In genomic region chr1:32247452-32247851, GRCh38 we compare ENCODE assay signal across 12 cellular contexts. TPM values are rescaled to one million over a fixed set of nuclear protein-coding genes. Genes with fewer than 3 reads are reported as not detected.
DNase-seq lines count a peak whose midpoint lies in the region; ATAC-seq, FAIRE-seq and TF ChIP-seq lines count a peak whose summit lies in the region.
"Had no signal": no experiment of that assay in that cellular context is flagged by ENCODE, and none has a peak within 500 bp of the region (broad histone marks: within the 10 kb centered on the region; RNA-seq: fewer than 3 reads in every experiment).

No MANE protein-coding gene starts in this region.

- H3K27me3 ChIP-seq in K562 (ENCODE audit: control insufficient read depth in 2 of 2, insufficient read depth in 2 of 2, low read length in 2 of 2) = no peaks in the 10 kb centered on the region
- H3K27me3 ChIP-seq in mucosa of rectum (ENCODE audit: control insufficient read depth in 2 of 2, insufficient read depth in 2 of 2, low read length in 2 of 2) = no peaks in the 10 kb centered on the region
- H3K27me3 ChIP-seq in tibial nerve = no peaks in the 10 kb centered on the region
- H3K27me3 ChIP-seq in trophoblast cell (ENCODE audit: insufficient read depth, low read length) = no peaks in the 10 kb centered on the region

- peak overlapping the region; percentile 99 for H2AFZ ChIP-seq in K562 (ENCODE audit: low read depth, low read length)
- no peak overlapping the region for H2AFZ ChIP-seq in trophoblast cell (ENCODE audit: insufficient read depth, low read length, poor library complexity)

- H4K91ac ChIP-seq in trophoblast cell (ENCODE audit: low read depth, low read length) = no peak overlapping the region

- peak overlapping the region in 1 of 2 experiments; percentile 49; a peak in 2 of 4 replicates for H3K9ac ChIP-seq in K562 (ENCODE audit: insufficient read depth in 1 of 2, low read depth in 2 of 2, low read length in 2 of 2)
- no peak overlapping the region for H3K9ac ChIP-seq in mucosa of rectum (ENCODE audit: low read depth in 1 of 2, low read length in 2 of 2)
- no peak overlapping the region for H3K9ac ChIP-seq in trophoblast cell (ENCODE audit: low read length)

- no peak overlapping the region for H3K4me3 ChIP-seq in K562
- no peak overlapping the region for H3K4me3 ChIP-seq in mucosa of rectum (ENCODE audit: low read length in 2 of 2)
- H3K4me3 ChIP-seq in tibial nerve = no peak overlapping the region
- no peak overlapping the region for H3K4me3 ChIP-seq in lower leg skin (ENCODE audit: low read depth, poor library complexity, severe bottlenecking)
- H3K4me3 ChIP-seq in trophoblast cell (ENCODE audit: low read depth, low read length) = no peak overlapping the region
- H3K4me3 ChIP-seq: thoracic aorta had no signal

- no peak overlapping the region for H2BK120ac ChIP-seq in trophoblast cell (ENCODE audit: insufficient read depth, low read length, poor library complexity)

- no peaks in the 10 kb centered on the region for H3K9me1 ChIP-seq in K562 (ENCODE audit: control insufficient read depth, insufficient read depth, low read length)

- no peak overlapping the region for H3K4ac ChIP-seq in trophoblast cell (ENCODE audit: low read depth, low read length)

- no peak overlapping the region for H3K23ac ChIP-seq in trophoblast cell (ENCODE audit: low read length)

- no peak overlapping the region for H3K14ac ChIP-seq in trophoblast cell (ENCODE audit: low read length)

- H3K79me2 ChIP-seq in K562 (ENCODE audit: control insufficient read depth, insufficient read depth, low read length) (no peaks in the 10 kb centered on the region), trophoblast cell (ENCODE audit: control insufficient read depth, insufficient read depth, low read length, poor library complexity) (no peaks in the 10 kb centered on the region)

- TF ChIP-seq CTCF in K562 (IDR thresholded peaks at IDR 0.05 in 2 of 3, conservative IDR thresholded peaks at IDR 0.05 in 1 of 3; ENCODE audit: insufficient read depth in 2 of 3, low read depth in 1 of 3, low read length in 3 of 3) (no peak), tibial nerve (IDR thresholded peaks at IDR 0.05) (no peak), lower leg skin (IDR thresholded peaks at IDR 0.05) (no peak)

- H3K9me3 ChIP-seq in K562 (replicated peaks; ENCODE audit: control insufficient read depth, insufficient read depth, low read depth, low read length) (no peaks in the 10 kb centered on the region), mucosa of rectum (ENCODE audit: control insufficient read depth in 2 of 2, low read length in 2 of 2) (no peaks in the 10 kb centered on the region), tibial nerve (no peaks in the 10 kb centered on the region), trophoblast cell (ENCODE audit: insufficient read depth, low read depth, low read length) (no peaks in the 10 kb centered on the region)
- H3K9me3 ChIP-seq: thoracic aorta had no signal

- no peaks in the 10 kb centered on the region for H3K79me1 ChIP-seq in trophoblast cell (ENCODE audit: low read length)

- intact Hi-C loops in K562 (cut with micrococcal nuclease) (loop anchor here (5.0 kb wide), 1 partner anchor 40 kb away; the partner anchor contains the start of genes DCDC2B and IQCC), lower leg skin (cut with DNase I; ENCODE audit: low total_unique reads) (no loop called here)

- ATAC-seq in K562 = 0 out of 3 replicates have a peak, but pooled peaks have one; percentile 2

- H3K27ac Mint-ChIP-seq in activated CD4-positive, alpha-beta T cell treated with anti-CD3 and anti-CD28 coated beads, Interleukin-2, amount 10 ng/mL, durations not matched to agents 7 days and 5 days = peak overlapping the region; percentile 87

- no peak overlapping the region for H3K4me3 Mint-ChIP-seq in activated CD4-positive, alpha-beta T cell treated with anti-CD3 and anti-CD28 coated beads, Interleukin-2, amount 10 ng/mL, durations not matched to agents 7 days and 5 days

- H3K4me2 ChIP-seq in K562 (ENCODE audit: insufficient read depth, low read length) (no peak overlapping the region), trophoblast cell (ENCODE audit: low read length) (no peak overlapping the region)

- no peaks in the 10 kb centered on the region for H4K20me1 ChIP-seq in K562 (replicated peaks; ENCODE audit: control insufficient read depth, insufficient read depth, low read length)

- no peak overlapping the region for H4K8ac ChIP-seq in trophoblast cell (ENCODE audit: low read depth, low read length)

- no peak overlapping the region for H3K18ac ChIP-seq in trophoblast cell (ENCODE audit: low read length)

- WGBS in K562 (ENCODE audit: insufficient coverage, low coverage, missing lambda C conversion rate) = 66% methylated on average over 12 of the region's 12 CpGs
- 69 to 76% methylated on average over 6 to 12 of the region's 12 CpGs for WGBS in tibial nerve, 2 donors
- WGBS in lower leg skin, 2 donors = 81 to 85% methylated on average over 12 of the region's 12 CpGs
- no CpG with 5 or more reads among the region's 12 CpGs for WGBS in trophoblast cell (ENCODE audit: extremely low coverage, insufficient coverage, insufficient read length)

- no peak overlapping the region for H2AK5ac ChIP-seq in trophoblast cell (ENCODE audit: low read length)

- no peak overlapping the region for H4K12ac ChIP-seq in trophoblast cell (ENCODE audit: low read depth, low read length)

- H3K36me3 Mint-ChIP-seq in activated CD4-positive, alpha-beta T cell treated with anti-CD3 and anti-CD28 coated beads, Interleukin-2, amount 10 ng/mL, durations not matched to agents 7 days and 5 days (ENCODE audit: low read depth) = peaks cover 16% of the 10 kb centered on the region

- POLR2A ChIA-PET in activated CD4-positive, alpha-beta T cell treated with anti-CD3 and anti-CD28 coated beads, Interleukin-2, amount 10 ng/mL, durations not matched to agents 7 days and 5 days (lab: Charles Lee) = no interaction called here
- POLR2A ChIA-PET in K562 (lab: Yijun Ruan, JAX) = interaction anchor here (0.8 to 1.9 kb wide), 10 partner anchors 8 to 90 kb away, joined by 3 to 9 read pairs (median 4); partner anchors contain the start of gene IQCC

- no TSS peak for BruUV-seq in K562 (replicated peaks; lab: Mats Ljungman, UMichigan)

- TF ChIP-seq POLR2A in K562 (conservative IDR thresholded peaks at IDR 0.05) = no peak
- no peak for TF ChIP-seq POLR2A in tibial nerve (IDR thresholded peaks at IDR 0.05)
- TF ChIP-seq POLR2A in lower leg skin (IDR thresholded peaks at IDR 0.05) = no peak
- TF ChIP-seq POLR2A in GM12892 (IDR thresholded peaks at IDR 0.05; ENCODE audit: low read depth, low read length) = no peak

- no peaks in the 10 kb centered on the region for H3K27me3 Mint-ChIP-seq in activated CD4-positive, alpha-beta T cell treated with anti-CD3 and anti-CD28 coated beads, Interleukin-2, amount 10 ng/mL, durations not matched to agents 7 days and 5 days

- no peak overlapping the region for H2BK5ac ChIP-seq in trophoblast cell (ENCODE audit: low read depth, low read length, poor library complexity)

- no peak for FAIRE-seq in K562 (lab: Jason Lieb, UNC)
- FAIRE-seq in GM12892 (lab: Jason Lieb, UNC) = no peak

- peaks cover 51% of the 10 kb centered on the region for H3K4me1 Mint-ChIP-seq in activated CD4-positive, alpha-beta T cell treated with anti-CD3 and anti-CD28 coated beads, Interleukin-2, amount 10 ng/mL, durations not matched to agents 7 days and 5 days

- no peaks in the 10 kb centered on the region for H3K9me3 Mint-ChIP-seq in activated CD4-positive, alpha-beta T cell treated with anti-CD3 and anti-CD28 coated beads, Interleukin-2, amount 10 ng/mL, durations not matched to agents 7 days and 5 days

- no peak overlapping the region for H2BK12ac ChIP-seq in trophoblast cell (ENCODE audit: low read length)

- CTCF ChIA-PET in activated CD4-positive, alpha-beta T cell treated with anti-CD3 and anti-CD28 coated beads, Interleukin-2, amount 10 ng/mL, durations not matched to agents 7 days and 5 days (lab: Charles Lee) = interaction anchor here (0.6 to 4.7 kb wide), 23 partner anchors 8 to 575 kb away, joined by 3 to 52 read pairs (median 5); partner anchors contain the start of genes CCDC28B and KPNA6
- CTCF ChIA-PET in K562 (lab: Yijun Ruan, JAX; ENCODE audit: low intra/inter-chr PET ratio) = interaction anchor here (1.4 kb wide), 1 partner anchor 31 kb away, joined by 8 read pairs; no protein-coding TSS in a partner anchor

- H3K36me3 ChIP-seq in K562 (ENCODE audit: control insufficient read depth, insufficient read depth, low read length) (no peaks in the 10 kb centered on the region), mucosa of rectum (ENCODE audit: control insufficient read depth in 2 of 2, insufficient read depth in 2 of 2, low read length in 2 of 2) (no peaks in the 10 kb centered on the region), tibial nerve (no peaks in the 10 kb centered on the region), trophoblast cell (ENCODE audit: control insufficient read depth in 1 of 2, insufficient read depth in 2 of 2, low read length in 2 of 2) (no peaks in the 10 kb centered on the region)
- H3K36me3 ChIP-seq: thoracic aorta had no signal

- DNase-seq in activated CD4-positive, alpha-beta T cell treated with anti-CD3 and anti-CD28 coated beads, Interleukin-2, amount 10 ng/mL, durations not matched to agents 7 days and 5 days = no peak
- no peak for DNase-seq in activated CD4-positive, alpha-beta T cell treated with anti-CD3 and anti-CD28 coated beads, Interleukin-2, amount 50 U/mL, for 48 hours
- no peak for DNase-seq in K562 (ENCODE audit: extremely low read depth in 1 of 4, low spot score in 3 of 4)
- DNase-seq in tibial nerve (ENCODE audit: low spot score in 2 of 2) = no peak
- no peak for DNase-seq in lower leg skin (ENCODE audit: low spot score in 2 of 2)
- DNase-seq in trophoblast cell = no peak
- DNase-seq in GM12892 (ENCODE audit: insufficient read length) = no peak
- DNase-seq: ACHN had no signal

- TF ChIP-seq EP300 in K562 (IDR thresholded peaks at IDR 0.05; ENCODE audit: low read length) = no peak
- TF ChIP-seq EP300 in tibial nerve (IDR thresholded peaks at IDR 0.05) = no peak

- TF ChIP-seq RAD21 in K562 (CRISPR knock-in tag; conservative IDR thresholded peaks at IDR 0.05 in 1 of 2, IDR thresholded peaks at IDR 0.05 in 1 of 2) = no peak

- in situ Hi-C loops in K562 (cut with MboI) = no loop called here

- H3K27ac ChIP-seq in K562 (ENCODE audit: extremely low read depth, low read depth, low read length) (no peak overlapping the region), mucosa of rectum (ENCODE audit: low read depth in 2 of 2, low read length in 2 of 2) (peak overlapping the region; percentile 14 to 67), tibial nerve (peak overlapping the region in 3 of 4 donors; percentile 53 to 62 (median 56)), trophoblast cell (ENCODE audit: low read depth, low read length) (no peak overlapping the region)

- H3K4me1 ChIP-seq in K562 (replicated peaks in 1 of 2; ENCODE audit: control insufficient read depth in 2 of 2, insufficient read depth in 2 of 2, low read length in 2 of 2) = peaks cover 29 to 33% of the 10 kb centered on the region in 2 experiments; a peak in 4 of 5 replicates
- H3K4me1 ChIP-seq in mucosa of rectum (ENCODE audit: control insufficient read depth in 2 of 2, insufficient read depth in 2 of 2, low read length in 2 of 2) = peaks cover 12 to 25% of the 10 kb centered on the region in 2 donors
- peaks cover 0 to 38% (median 27%) of the 10 kb centered on the region in 4 donors for H3K4me1 ChIP-seq in tibial nerve
- peaks cover 2 to 4% of the 10 kb centered on the region in 2 experiments for H3K4me1 ChIP-seq in trophoblast cell (ENCODE audit: control insufficient read depth in 1 of 2, insufficient read depth in 2 of 2, low read length in 2 of 2)

RNA-seq across cellular contexts. Expression of gene FAM167B, which starts 0.4 kb away (rescaled TPM):
- total RNA-seq in activated CD4-positive, alpha-beta T cell treated with anti-CD3 and anti-CD28 coated beads, Interleukin-2, amount 10 ng/mL, durations not matched to agents 7 days and 5 days = under 1 TPM; 0.58 to 0.87 TPM
- total RNA-seq in K562 (2011; cell fraction: chromatin; rRNA removed; ENCODE audit: low replicate concordance) = not detected in 2 replicates
- 0.33 TPM in 1 of 2 replicates, not detected in the other for total RNA-seq in K562 (2011; cell fraction: nucleolus; rRNA removed)
- not detected in 2 replicates for total RNA-seq in K562 (2011; cell fraction: nucleoplasm; rRNA removed)
- total RNA-seq in K562 (2014; rRNA removed) (not detected in 2 replicates), K562 (2014; rRNA removed; fragmentation: Illumina TruSeq; extraction: Trizol) (not detected in 2 replicates), K562 (2015; rRNA removed; fragmentation: Illumina TruSeq; extraction: Trizol) (not detected in 2 replicates), K562 (2021) (not detected in 2 replicates), tibial nerve (1 to 10 TPM; 1.4 to 5.4 (median 3.5) TPM), lower leg skin (1 to 10 TPM in 1 of 4 donors, under 1 TPM in 2, not detected in 1; 0.42 to 1.4 (median 0.51) TPM)
- polyA plus RNA-seq in K562 (2011; rRNA removed) (not detected in 2 replicates), K562 (2014; fragmentation: Illumina TruSeq; extraction: Trizol) (not detected in 2 replicates), K562 (2014; fragmentation: Nextera tagmentation; extraction: Ambion mirVana) (not detected), K562 (2014; rRNA removed) (not detected in 2 replicates)
- not detected in 2 replicates for polyA plus RNA-seq in K562 (2011; cell fraction: cytosol; rRNA removed)
- polyA plus RNA-seq in K562 (2011; cell fraction: nucleus; rRNA removed) = not detected in 2 replicates
- polyA plus RNA-seq in K562 (2012) = not detected in 2 replicates
- not detected in 2 replicates for polyA minus RNA-seq in K562 (2011; rRNA and poly(A)+ RNA removed)
- polyA minus RNA-seq in K562 (2011; cell fraction: cytosol; rRNA and poly(A)+ RNA removed) = not detected in 2 replicates
- not detected in 2 replicates for polyA minus RNA-seq in K562 (2011; cell fraction: nucleus; rRNA and poly(A)+ RNA removed)
- polyA plus RNA-seq in trophoblast cell (2013) = 0.29 and 0.37 TPM in 2 replicates
- not detected for polyA plus RNA-seq in GM12892 (2012; ENCODE audit: missing spikeins)

RNA-seq across cellular contexts. Expression of gene LCK, which starts 3.6 kb away (rescaled TPM):
- total RNA-seq in activated CD4-positive, alpha-beta T cell treated with anti-CD3 and anti-CD28 coated beads, Interleukin-2, amount 10 ng/mL, durations not matched to agents 7 days and 5 days = 100 to 1,000 TPM; 434 to 495 TPM
- not detected in 2 replicates for total RNA-seq in K562 (2011; cell fraction: chromatin; rRNA removed; ENCODE audit: low replicate concordance)
- not detected in 2 replicates for total RNA-seq in K562 (2011; cell fraction: nucleolus; rRNA removed)
- 0.81 TPM in 1 of 2 replicates, not detected in the other for total RNA-seq in K562 (2011; cell fraction: nucleoplasm; rRNA removed)
- 0.08 TPM in 1 of 2 replicates, not detected in the other for total RNA-seq in K562 (2014; rRNA removed)
- 0.13 TPM in 1 of 2 replicates, not detected in the other for total RNA-seq in K562 (2014; rRNA removed; fragmentation: Illumina TruSeq; extraction: Trizol)
- not detected in 2 replicates for total RNA-seq in K562 (2015; rRNA removed; fragmentation: Illumina TruSeq; extraction: Trizol)
- total RNA-seq in K562 (2021) = 0.38 and 0.47 TPM in 2 replicates
- polyA plus RNA-seq in K562 (2011; rRNA removed) = not detected in 2 replicates
- polyA plus RNA-seq in K562 (2011; cell fraction: cytosol; rRNA removed) = not detected in 2 replicates
- 0.41 TPM in 1 of 2 replicates, not detected in the other for polyA plus RNA-seq in K562 (2011; cell fraction: nucleus; rRNA removed)
- polyA plus RNA-seq in K562 (2012) = not detected in 2 replicates
- polyA plus RNA-seq in K562 (2014; fragmentation: Illumina TruSeq; extraction: Trizol) = 0.04 TPM in 1 of 2 replicates, not detected in the other
- polyA plus RNA-seq in K562 (2014; fragmentation: Nextera tagmentation; extraction: Ambion mirVana) = not detected
- 0.13 TPM in 1 of 2 replicates, not detected in the other for polyA plus RNA-seq in K562 (2014; rRNA removed)
- not detected in 2 replicates for polyA minus RNA-seq in K562 (2011; rRNA and poly(A)+ RNA removed)
- polyA minus RNA-seq in K562 (2011; cell fraction: cytosol; rRNA and poly(A)+ RNA removed) = not detected in 2 replicates
- polyA minus RNA-seq in K562 (2011; cell fraction: nucleus; rRNA and poly(A)+ RNA removed) = not detected in 2 replicates
- total RNA-seq in tibial nerve = 1 to 10 TPM; 1.1 to 6.9 (median 2.0) TPM
- 1 to 10 TPM in 3 of 4 donors, under 1 TPM in 1; 0.25 to 3.0 (median 2.0) TPM for total RNA-seq in lower leg skin
- polyA plus RNA-seq in trophoblast cell (2013) = 0.17 and 0.25 TPM in 2 replicates
- 60.3 TPM for polyA plus RNA-seq in GM12892 (2012; ENCODE audit: missing spikeins)

RNA-seq across cellular contexts. Expression of gene EIF3I, which starts 25.2 kb away (rescaled TPM):
- 100 to 1,000 TPM; 173 to 176 TPM for total RNA-seq in activated CD4-positive, alpha-beta T cell treated with anti-CD3 and anti-CD28 coated beads, Interleukin-2, amount 10 ng/mL, durations not matched to agents 7 days and 5 days
- 50.6 and 100.0 TPM in 2 replicates for total RNA-seq in K562 (2011; cell fraction: chromatin; rRNA removed; ENCODE audit: low replicate concordance)
- total RNA-seq in K562 (2011; cell fraction: nucleolus; rRNA removed) = 121 and 134 TPM in 2 replicates
- total RNA-seq in K562 (2011; cell fraction: nucleoplasm; rRNA removed) = 115 and 118 TPM in 2 replicates
- total RNA-seq in K562 (2014; rRNA removed) = 472 and 537 TPM in 2 replicates
- 678 and 704 TPM in 2 replicates for total RNA-seq in K562 (2014; rRNA removed; fragmentation: Illumina TruSeq; extraction: Trizol)
- total RNA-seq in K562 (2015; rRNA removed; fragmentation: Illumina TruSeq; extraction: Trizol) = 535 and 541 TPM in 2 replicates
- 383 and 414 TPM in 2 replicates for total RNA-seq in K562 (2021)
- polyA plus RNA-seq in K562 (2011; rRNA removed) = 527 and 635 TPM in 2 replicates
- polyA plus RNA-seq in K562 (2011; cell fraction: cytosol; rRNA removed) = 872 and 984 TPM in 2 replicates
- 91.5 and 111 TPM in 2 replicates for polyA plus RNA-seq in K562 (2011; cell fraction: nucleus; rRNA removed)
- polyA plus RNA-seq in K562 (2012) = 448 and 511 TPM in 2 replicates
- 942 and 1,045 TPM in 2 replicates for polyA plus RNA-seq in K562 (2014; fragmentation: Illumina TruSeq; extraction: Trizol)
- 1,000 to 10,000 TPM; 1,337 to 1,526 TPM for polyA plus RNA-seq in K562 (2014; fragmentation: Nextera tagmentation; extraction: Ambion mirVana)
- polyA plus RNA-seq in K562 (2014; rRNA removed) = 477 and 567 TPM in 2 replicates
- polyA minus RNA-seq in K562 (2011; rRNA and poly(A)+ RNA removed) = 821 and 928 TPM in 2 replicates
- 319 and 347 TPM in 2 replicates for polyA minus RNA-seq in K562 (2011; cell fraction: cytosol; rRNA and poly(A)+ RNA removed)
- 68.9 and 81.6 TPM in 2 replicates for polyA minus RNA-seq in K562 (2011; cell fraction: nucleus; rRNA and poly(A)+ RNA removed)
- 100 to 1,000 TPM; 121 to 172 (median 152) TPM for total RNA-seq in tibial nerve
- 100 to 1,000 TPM; 128 to 189 (median 169) TPM for total RNA-seq in lower leg skin
- polyA plus RNA-seq in trophoblast cell (2013) = 160 TPM in 2 replicates
- polyA plus RNA-seq in GM12892 (2012; ENCODE audit: missing spikeins) = 260 TPM

RNA-seq across cellular contexts. Expression of gene TMEM234, which starts 25.3 kb away (rescaled TPM):
- 10 to 100 TPM; 13.2 to 15.0 TPM for total RNA-seq in activated CD4-positive, alpha-beta T cell treated with anti-CD3 and anti-CD28 coated beads, Interleukin-2, amount 10 ng/mL, durations not matched to agents 7 days and 5 days
- total RNA-seq in K562 (2011; cell fraction: chromatin; rRNA removed; ENCODE audit: low replicate concordance) = 56.9 and 137 TPM in 2 replicates
- 60.9 and 62.4 TPM in 2 replicates for total RNA-seq in K562 (2011; cell fraction: nucleolus; rRNA removed)
- total RNA-seq in K562 (2011; cell fraction: nucleoplasm; rRNA removed) = 56.3 and 58.4 TPM in 2 replicates
- total RNA-seq in K562 (2014; rRNA removed) (5.0 and 8.6 TPM in 2 replicates), K562 (2014; rRNA removed; fragmentation: Illumina TruSeq; extraction: Trizol) (8.3 and 8.4 TPM in 2 replicates), K562 (2015; rRNA removed; fragmentation: Illumina TruSeq; extraction: Trizol) (7.6 and 7.8 TPM in 2 replicates), K562 (2021) (12.1 and 14.1 TPM in 2 replicates), tibial nerve (10 to 100 TPM; 22.5 to 29.0 (median 26.3) TPM), lower leg skin (10 to 100 TPM in 2 of 4 donors, 1 to 10 TPM in 2; 2.7 to 14.8 (median 9.0) TPM)
- polyA plus RNA-seq in K562 (2011; rRNA removed) (7.7 and 9.0 TPM in 2 replicates), K562 (2014; fragmentation: Illumina TruSeq; extraction: Trizol) (7.2 and 7.3 TPM in 2 replicates), K562 (2014; fragmentation: Nextera tagmentation; extraction: Ambion mirVana) (1 to 10 TPM; 6.2 to 6.8 TPM), K562 (2014; rRNA removed) (10.4 and 12.9 TPM in 2 replicates)
- polyA plus RNA-seq in K562 (2011; cell fraction: cytosol; rRNA removed) = 8.2 and 9.2 TPM in 2 replicates
- polyA plus RNA-seq in K562 (2011; cell fraction: nucleus; rRNA removed) = 47.7 and 56.1 TPM in 2 replicates
- 13.3 and 20.9 TPM in 2 replicates for polyA plus RNA-seq in K562 (2012)
- polyA minus RNA-seq in K562 (2011; rRNA and poly(A)+ RNA removed) = 13.7 and 15.3 TPM in 2 replicates
- polyA minus RNA-seq in K562 (2011; cell fraction: cytosol; rRNA and poly(A)+ RNA removed) = 4.9 and 6.8 TPM in 2 replicates
- polyA minus RNA-seq in K562 (2011; cell fraction: nucleus; rRNA and poly(A)+ RNA removed) = 20.2 and 22.9 TPM in 2 replicates
- 10.1 and 10.9 TPM in 2 replicates for polyA plus RNA-seq in trophoblast cell (2013)
- polyA plus RNA-seq in GM12892 (2012; ENCODE audit: missing spikeins) = 7.5 TPM

RNA-seq across cellular contexts. Expression of gene DCDC2B, which starts 38.6 kb away (rescaled TPM):
- under 1 TPM; 0.10 TPM for total RNA-seq in activated CD4-positive, alpha-beta T cell treated with anti-CD3 and anti-CD28 coated beads, Interleukin-2, amount 10 ng/mL, durations not matched to agents 7 days and 5 days
- total RNA-seq in K562 (2011; cell fraction: chromatin; rRNA removed; ENCODE audit: low replicate concordance) = 0.37 and 0.56 TPM in 2 replicates
- total RNA-seq in K562 (2011; cell fraction: nucleolus; rRNA removed) = 0.26 and 0.83 TPM in 2 replicates
- total RNA-seq in K562 (2011; cell fraction: nucleoplasm; rRNA removed) = 0.38 and 0.44 TPM in 2 replicates
- not detected in 2 replicates for total RNA-seq in K562 (2014; rRNA removed)
- total RNA-seq in K562 (2014; rRNA removed; fragmentation: Illumina TruSeq; extraction: Trizol) = not detected in 2 replicates
- not detected in 2 replicates for total RNA-seq in K562 (2015; rRNA removed; fragmentation: Illumina TruSeq; extraction: Trizol)
- not detected in 2 replicates for total RNA-seq in K562 (2021)
- not detected in 2 replicates for polyA plus RNA-seq in K562 (2011; rRNA removed)
- polyA plus RNA-seq in K562 (2011; cell fraction: cytosol; rRNA removed) = 0.03 TPM in 1 of 2 replicates, not detected in the other
- polyA plus RNA-seq in K562 (2011; cell fraction: nucleus; rRNA removed) = 0.08 and 0.09 TPM in 2 replicates
- 0.04 and 0.26 TPM in 2 replicates for polyA plus RNA-seq in K562 (2012)
- polyA plus RNA-seq in K562 (2014; fragmentation: Illumina TruSeq; extraction: Trizol) = not detected in 2 replicates
- not detected for polyA plus RNA-seq in K562 (2014; fragmentation: Nextera tagmentation; extraction: Ambion mirVana)
- not detected in 2 replicates for polyA plus RNA-seq in K562 (2014; rRNA removed)
- polyA minus RNA-seq in K562 (2011; rRNA and poly(A)+ RNA removed) = 0.11 and 0.12 TPM in 2 replicates
- not detected in 2 replicates for polyA minus RNA-seq in K562 (2011; cell fraction: cytosol; rRNA and poly(A)+ RNA removed)
- polyA minus RNA-seq in K562 (2011; cell fraction: nucleus; rRNA and poly(A)+ RNA removed) = 0.27 and 0.78 TPM in 2 replicates
- total RNA-seq in tibial nerve = not detected
- total RNA-seq in lower leg skin = not detected
- not detected in 2 replicates for polyA plus RNA-seq in trophoblast cell (2013)
- polyA plus RNA-seq in GM12892 (2012; ENCODE audit: missing spikeins) = 0.51 TPM
- total RNA-seq: aorta, mammary epithelial cell, thoracic aorta had no signal
- polyA plus RNA-seq: aorta, mammary epithelial cell had no signal

Comparison
In these comparisons a context has a peak if more than half of its experiments do, and no peak if none do; other contexts are left out.
1. H3K27ac ChIP-seq: peak in mucosa of rectum (2 of 2) and tibial nerve (3 of 4); none in K562 (single experiment) and trophoblast cell (single experiment).
2. RNA of gene LCK, which starts 3.6 kb away (total RNA-seq): 434 to 495 TPM in activated CD4-positive, alpha-beta T cell treated with anti-CD3 and anti-CD28 coated beads, Interleukin-2, amount 10 ng/mL, durations not matched to agents 7 days and 5 days; 1.1 to 6.9 TPM in tibial nerve, 0.25 to 3.0 TPM in lower leg skin and 0.08 to 0.81 TPM in K562; every median in the first group is over 10 times any median in the second.